In the genomic region with DNA sequence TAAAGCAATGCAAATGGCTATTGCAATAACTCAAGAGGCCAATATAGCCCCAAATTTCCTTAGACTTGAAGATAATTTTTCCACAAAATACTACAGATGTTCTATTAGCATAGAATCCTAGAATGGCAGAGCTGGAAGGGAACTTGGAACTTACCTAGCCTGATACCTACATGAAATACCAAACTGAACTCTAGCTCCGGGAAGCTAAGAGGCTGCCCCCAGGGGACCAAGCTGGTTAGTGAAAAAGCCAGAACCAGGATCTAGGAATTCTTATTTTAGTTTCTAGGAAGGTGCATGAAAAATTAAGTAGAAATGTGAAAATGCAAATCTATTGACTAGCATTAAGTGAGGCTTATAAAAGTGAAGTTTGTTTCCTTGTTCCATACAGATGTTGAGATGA, we compare ENCODE assay signal across 21 cellular contexts.
"Had no signal": no experiment of that assay in that cellular context is flagged by ENCODE, and none has a peak within 500 bp of the region (broad histone marks: within the 10 kb centered on the region; RNA-seq: fewer than 3 reads in every experiment).

No MANE protein-coding gene starts in this region.

- ATAC-seq: esophagus mucosa; heart left ventricle; natural killer cell; psoas muscle; right lobe of liver; stimulated activated naive B cell treated with anti-CD40 and anti-IgM and Interleukin-4, amounts not matched to agents 10 μg/mL and 1 μg/mL and 100 μg/mL, for 72 hours; stimulated activated naive CD8-positive, alpha-beta T cell treated with anti-CD3 and anti-CD28 coated beads, Interleukin-15, amount 100 ng/mL, for 72 hours had no signal

- H3K36me3 ChIP-seq: colonic mucosa, heart left ventricle, right lobe of liver, spleen, transverse colon had no signal

- H3K27me3 ChIP-seq: colonic mucosa, heart left ventricle, right lobe of liver, spleen, testis, transverse colon had no signal

- H3K9me3 ChIP-seq: colonic mucosa, heart left ventricle, psoas muscle, right lobe of liver, spleen, testis, transverse colon had no signal

- H3K27me3 Mint-ChIP-seq: stimulated activated naive CD8-positive, alpha-beta T cell treated with anti-CD3 and anti-CD28 coated beads, Interleukin-15, amount 100 ng/mL, for 72 hours had no signal

- H3K9me3 Mint-ChIP-seq: natural killer cell had no signal

- H3K4me1 Mint-ChIP-seq: natural killer cell had no signal

- H3K27ac ChIP-seq: colonic mucosa, heart left ventricle, psoas muscle, right lobe of liver, spleen, testis, transverse colon had no signal

- DNase-seq: colonic mucosa; dermis blood vessel endothelial cell; effector CD8-positive, alpha-beta T cell; heart left ventricle; hippocampal formation; kidney glomerular epithelial cell; mammary epithelial cell; natural killer cell; occipital lobe; psoas muscle; retina; right lobe of liver; spleen; stimulated activated CD4-positive, alpha-beta T cell treated with anti-CD3 and anti-CD28 coated beads, Interleukin-15, amount 100 ng/mL, for 24 hours; stimulated activated CD4-positive, alpha-beta T cell treated with anti-CD3 and anti-CD28 coated beads, Interleukin-1b, Interleukin-23, amount 100 ng/mL, for 48 hours; stimulated activated CD4-positive, alpha-beta T cell treated with anti-CD3 and anti-CD28 coated beads, Interleukin-4, amount 100 ng/mL, for 4 hours; stimulated activated naive B cell treated with anti-CD40 and anti-IgM and Interleukin-4, amounts not matched to agents 10 μg/mL and 1 μg/mL and 100 μg/mL, for 72 hours; stimulated activated naive CD8-positive, alpha-beta T cell treated with anti-CD3 and anti-CD28 coated beads, Interleukin-15, amount 100 ng/mL, for 72 hours; testis; transverse colon had no signal

- H3K27ac Mint-ChIP-seq: natural killer cell; stimulated activated naive CD8-positive, alpha-beta T cell treated with anti-CD3 and anti-CD28 coated beads, Interleukin-15, amount 100 ng/mL, for 72 hours had no signal

- H3K4me3 ChIP-seq: colonic mucosa, heart left ventricle, psoas muscle, right lobe of liver, spleen, testis, transverse colon had no signal

- H3K4me3 Mint-ChIP-seq: natural killer cell; stimulated activated naive B cell treated with anti-CD40 and anti-IgM and Interleukin-4, amounts not matched to agents 10 μg/mL and 1 μg/mL and 100 μg/mL, for 72 hours; stimulated activated naive CD8-positive, alpha-beta T cell treated with anti-CD3 and anti-CD28 coated beads, Interleukin-15, amount 100 ng/mL, for 72 hours had no signal

- H3K36me3 Mint-ChIP-seq: natural killer cell; stimulated activated naive B cell treated with anti-CD40 and anti-IgM and Interleukin-4, amounts not matched to agents 10 μg/mL and 1 μg/mL and 100 μg/mL, for 72 hours had no signal

- H3K4me1 ChIP-seq: colonic mucosa, psoas muscle, right lobe of liver, spleen had no signal
